Comparison of ENCODE assay signal across 15 cellular contexts in the genomic region with DNA sequence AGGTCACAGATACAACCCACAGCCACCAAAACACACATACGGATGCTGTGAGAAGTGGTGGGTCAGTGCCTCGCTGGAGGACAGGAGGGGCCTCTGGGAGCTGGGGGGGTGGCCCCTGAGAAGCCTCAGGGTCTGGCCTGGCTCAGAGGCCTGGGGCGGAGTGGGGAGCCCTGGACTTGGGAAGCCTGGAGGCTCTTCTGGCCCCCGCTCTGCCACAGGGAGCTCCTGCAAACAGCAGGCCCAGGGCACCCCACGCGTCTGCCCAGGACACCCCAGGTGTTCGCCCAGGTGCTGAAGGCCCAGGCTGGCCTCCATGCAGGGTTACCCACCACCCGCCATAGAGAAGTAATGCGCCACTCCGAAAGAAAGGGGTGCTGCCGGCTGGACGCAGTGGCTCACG. TPM values are rescaled to one million over a fixed set of nuclear protein-coding genes. Genes with fewer than 3 reads are reported as not detected.
A peak's percentile ranks its signal among the peaks of the same experiment; 100 is the strongest.
DNase-seq lines count a peak whose midpoint lies in the region; ATAC-seq, FAIRE-seq and TF ChIP-seq lines count a peak whose summit lies in the region.
"Had no signal": no experiment of that assay in that cellular context is flagged by ENCODE, and none has a peak within 500 bp of the region (broad histone marks: within the 10 kb centered on the region; RNA-seq: fewer than 3 reads in every experiment).

No MANE protein-coding gene starts in this region.

- peak overlapping the region; percentile 74 for H3K4me3 Mint-ChIP-seq in T-helper 2 cell treated with Interferon-gamma antibody and Interleukin-4, amounts not matched to agents 5 μg/mL and 100 μg/mL, for 36 hours
- peak overlapping the region; percentile 61 for H3K4me3 Mint-ChIP-seq in activated B cell treated with CpG ODN at 0.5 μM for 24 hours

- POLR2A ChIA-PET in activated B cell treated with CpG ODN at 0.5 μM for 24 hours (lab: Charles Lee): interaction anchor here (0.7 kb wide), 2 partner anchors 26 to 230 kb away, joined by 3 to 9 read pairs; a partner anchor contains a TSS

- intact Hi-C loops in activated B cell treated with CpG ODN at 0.5 μM for 24 hours (cut with micrococcal nuclease): loop anchor here (2.0 to 10.0 kb wide), 6 partner anchors 102 to 1046 kb away; a partner anchor contains a TSS

- TF ChIP-seq CTCF in activated B cell treated with CpG ODN at 0.5 μM for 24 hours (IDR thresholded peaks at IDR 0.05) (no peak), keratinocyte (optimal IDR thresholded peaks at IDR 0.05 in 1 of 3, IDR thresholded peaks at IDR 0.05 in 1 of 3, conservative IDR thresholded peaks at IDR 0.05 in 1 of 3; ENCODE audit: extremely low read depth in 1 of 3, insufficient read depth in 2 of 3, low read length in 3 of 3) (no peak), smooth muscle cell (IDR thresholded peaks at IDR 0.05; ENCODE audit: borderline replicate concordance, insufficient read depth, poor library complexity, severe bottlenecking) (no peak)

- H3K79me2 ChIP-seq in keratinocyte (ENCODE audit: control insufficient read depth, insufficient read depth, low read length) (peaks cover 36% of the 10 kb centered on the region), smooth muscle cell (ENCODE audit: low read depth) (peaks cover 34% of the 10 kb centered on the region)

- peaks cover 9% of the 10 kb centered on the region for H3K36me3 Mint-ChIP-seq in T-helper 2 cell treated with Interferon-gamma antibody and Interleukin-4, amounts not matched to agents 5 μg/mL and 100 μg/mL, for 36 hours (ENCODE audit: low read depth)
- H3K36me3 Mint-ChIP-seq in activated B cell treated with CpG ODN at 0.5 μM for 24 hours (ENCODE audit: low read depth): peaks cover 3% of the 10 kb centered on the region

- H3K27me3 Mint-ChIP-seq in T-helper 2 cell treated with Interferon-gamma antibody and Interleukin-4, amounts not matched to agents 5 μg/mL and 100 μg/mL, for 36 hours (ENCODE audit: low read depth): no peaks in the 10 kb centered on the region
- H3K27me3 Mint-ChIP-seq in activated B cell treated with CpG ODN at 0.5 μM for 24 hours: no peaks in the 10 kb centered on the region
- H3K27me3 Mint-ChIP-seq: IgD-negative memory B cell had no signal

- H3K27me3 ChIP-seq in keratinocyte (ENCODE audit: control insufficient read depth, extremely low read depth, insufficient read depth, low read length) (no peaks in the 10 kb centered on the region), smooth muscle cell (ENCODE audit: low read depth) (no peaks in the 10 kb centered on the region)
- H3K27me3 ChIP-seq: ovary had no signal

- peak overlapping the region; percentile 71 for H3K9ac ChIP-seq in keratinocyte (ENCODE audit: control insufficient read depth, extremely low read depth, insufficient read depth, low read length)
- H3K9ac ChIP-seq in smooth muscle cell (ENCODE audit: low read depth): peak overlapping the region; percentile 76

- peaks cover 5% of the 10 kb centered on the region for H3F3A ChIP-seq in smooth muscle cell (ENCODE audit: low read depth)

- H3K4me1 ChIP-seq in keratinocyte (ENCODE audit: control insufficient read depth, extremely low read depth, insufficient read depth, low read length) (peaks cover 4% of the 10 kb centered on the region), smooth muscle cell (ENCODE audit: low read depth) (peaks cover 5% of the 10 kb centered on the region)

- H3K27ac ChIP-seq in keratinocyte (ENCODE audit: control insufficient read depth, insufficient read depth, low read length) (peak overlapping the region; percentile 63), smooth muscle cell (ENCODE audit: low read depth) (peak overlapping the region; percentile 83)

- 98% methylated on average over 10 of the region's 13 CpGs for WGBS in smooth muscle cell (ENCODE audit: low lambda C conversion rate)

- CTCF ChIA-PET in activated B cell treated with CpG ODN at 0.5 μM for 24 hours (lab: Charles Lee): no interaction called here

- dilution Hi-C loops in keratinocyte (cut with MboI; ENCODE audit: extremely low pct_ligation_motif_present, low sequenced_read_pairs): no loop called here

- ATAC-seq in activated B cell treated with CpG ODN at 0.5 μM for 24 hours (ENCODE audit: low read depth) (no peak), HG03045 (IDR thresholded peaks at IDR 0.05; ENCODE audit: unreplicated experiment) (no peak)

- H4K20me1 ChIP-seq in keratinocyte (ENCODE audit: control insufficient read depth, extremely low read depth, insufficient read depth, low read length): no peaks in the 10 kb centered on the region
- peaks cover 12% of the 10 kb centered on the region for H4K20me1 ChIP-seq in smooth muscle cell (ENCODE audit: low read depth)

- H3K9me3 ChIP-seq in keratinocyte (ENCODE audit: control insufficient read depth, low read depth, low read length) (no peaks in the 10 kb centered on the region), smooth muscle cell (replicated peaks; ENCODE audit: low read depth) (no peaks in the 10 kb centered on the region)
- H3K9me3 ChIP-seq: ovary had no signal

- H2AFZ ChIP-seq in keratinocyte (ENCODE audit: control insufficient read depth, low read length) (peak overlapping the region; percentile 51), smooth muscle cell (ENCODE audit: low read depth) (no peak overlapping the region)

- H3K4me2 ChIP-seq in keratinocyte (ENCODE audit: control insufficient read depth, extremely low read depth, insufficient read depth, low read depth, low read length) (peak overlapping the region; percentile 73), smooth muscle cell (peak overlapping the region; percentile 96)

- no peak for FAIRE-seq in keratinocyte (lab: Jason Lieb, UNC)

- no peak for DNase-seq in T-helper 2 cell treated with Interferon-gamma antibody and Interleukin-4, amounts not matched to agents 5 μg/mL and 100 μg/mL, for 36 hours (ENCODE audit: low spot score)
- DNase-seq in T-helper 2 cell (no peak), activated B cell treated with CpG ODN at 0.5 μM for 24 hours (no peak), keratinocyte (ENCODE audit: low read depth, low spot score) (no peak), smooth muscle cell (lab: John Stamatoyannopoulos, UW; ENCODE audit: unreplicated experiment) (no peak), GM03348 (ENCODE audit: low spot score) (no peak), A172 (ENCODE audit: low spot score) (no peak)
- DNase-seq: 8988T; activated CD4-positive, alpha-beta T cell treated with anti-CD3 and anti-CD28 coated beads for 48 hours; DMS79; NCI-H2171 treated with DMSO at 0.1 percent for 48 hours; stimulated activated CD4-positive, alpha-beta T cell treated with anti-CD3 and anti-CD28 coated beads, Interleukin-4, amount 100 ng/mL, for 4 hours had no signal

- peak overlapping the region; percentile 85 for H3K27ac Mint-ChIP-seq in T-helper 2 cell treated with Interferon-gamma antibody and Interleukin-4, amounts not matched to agents 5 μg/mL and 100 μg/mL, for 36 hours
- H3K27ac Mint-ChIP-seq in activated B cell treated with CpG ODN at 0.5 μM for 24 hours: no peak overlapping the region

- H3K36me3 ChIP-seq in keratinocyte (ENCODE audit: control insufficient read depth in 2 of 2, extremely low read depth in 1 of 2, insufficient read depth in 2 of 2, low read length in 2 of 2) (peaks cover 6 to 11% of the 10 kb centered on the region in 2 experiments), smooth muscle cell (ENCODE audit: low read depth) (no peaks in the 10 kb centered on the region)
- H3K36me3 ChIP-seq: ovary had no signal

- peaks cover 16% of the 10 kb centered on the region for H3K4me1 Mint-ChIP-seq in T-helper 2 cell treated with Interferon-gamma antibody and Interleukin-4, amounts not matched to agents 5 μg/mL and 100 μg/mL, for 36 hours (ENCODE audit: low read depth)
- peaks cover 17% of the 10 kb centered on the region for H3K4me1 Mint-ChIP-seq in activated B cell treated with CpG ODN at 0.5 μM for 24 hours

- peak overlapping the region in 1 of 3 experiments; percentile 54 for H3K4me3 ChIP-seq in keratinocyte (ENCODE audit: control insufficient read depth in 2 of 3, extremely low read depth in 1 of 3, insufficient read depth in 2 of 3, low read depth in 1 of 3, low read length in 3 of 3)
- H3K4me3 ChIP-seq in smooth muscle cell: no peak overlapping the region

- H3K9me1 ChIP-seq in keratinocyte (ENCODE audit: control insufficient read depth, extremely low read depth, insufficient read depth, low read length): no peaks in the 10 kb centered on the region

- no peaks in the 10 kb centered on the region for H3K9me3 Mint-ChIP-seq in T-helper 2 cell treated with Interferon-gamma antibody and Interleukin-4, amounts not matched to agents 5 μg/mL and 100 μg/mL, for 36 hours
- H3K9me3 Mint-ChIP-seq in activated B cell treated with CpG ODN at 0.5 μM for 24 hours: no peaks in the 10 kb centered on the region
- H3K9me3 Mint-ChIP-seq: IgD-negative memory B cell had no signal

RNA-seq across cellular contexts. Expression of a gene that starts 25.9 kb away (rescaled TPM):
- total RNA-seq in activated B cell treated with CpG ODN at 0.5 μM for 24 hours: 23.7 and 26.7 TPM in 2 replicates
- 30.3 to 39.5 TPM (median 36.2 TPM) in 3 replicates for polyA plus RNA-seq in keratinocyte
- 58.2 TPM for polyA plus RNA-seq in keratinocyte (2011; ENCODE audit: low read depth)
- 37.0 and 61.8 TPM in 2 replicates for polyA plus RNA-seq in keratinocyte (2011; cell fraction: cytosol; rRNA removed)
- polyA plus RNA-seq in keratinocyte (2011; cell fraction: nucleus; rRNA removed): 26.1 and 35.5 TPM in 2 replicates
- polyA plus RNA-seq in keratinocyte (2012; ENCODE audit: low replicate concordance): 46.7 and 60.7 TPM in 2 replicates
- polyA minus RNA-seq in keratinocyte: 32.3 to 133 TPM (median 43.7 TPM) in 3 replicates
- polyA minus RNA-seq in keratinocyte (2011; cell fraction: cytosol; rRNA and poly(A)+ RNA removed): 85.2 TPM
- 12.6 and 13.3 TPM in 2 replicates for polyA minus RNA-seq in keratinocyte (2011; cell fraction: nucleus; rRNA and poly(A)+ RNA removed)
- 20.8 and 23.1 TPM in 2 replicates for total RNA-seq in smooth muscle cell
- polyA plus RNA-seq in smooth muscle cell: 38.8 and 47.2 TPM in 2 replicates
- total RNA-seq in A172 (2014; rRNA removed; shearing (Covaris generic)): 80.6 and 85.7 TPM in 2 replicates

RNA-seq across cellular contexts. Expression of a gene that starts 26.4 kb away (rescaled TPM):
- 92.6 and 101 TPM in 2 replicates for total RNA-seq in activated B cell treated with CpG ODN at 0.5 μM for 24 hours
- 69.0 to 96.0 TPM (median 72.3 TPM) in 3 replicates for polyA plus RNA-seq in keratinocyte
- polyA plus RNA-seq in keratinocyte (2011; ENCODE audit: low read depth): 49.0 TPM
- polyA plus RNA-seq in keratinocyte (2011; cell fraction: cytosol; rRNA removed): 49.2 and 49.7 TPM in 2 replicates
- polyA plus RNA-seq in keratinocyte (2011; cell fraction: nucleus; rRNA removed): 145 and 159 TPM in 2 replicates
- 61.8 and 70.3 TPM in 2 replicates for polyA plus RNA-seq in keratinocyte (2012; ENCODE audit: low replicate concordance)
- 80.0 to 134 TPM (median 101 TPM) in 3 replicates for polyA minus RNA-seq in keratinocyte
- polyA minus RNA-seq in keratinocyte (2011; cell fraction: cytosol; rRNA and poly(A)+ RNA removed): 72.3 TPM
- 78.1 and 93.3 TPM in 2 replicates for polyA minus RNA-seq in keratinocyte (2011; cell fraction: nucleus; rRNA and poly(A)+ RNA removed)
- 60.4 and 70.3 TPM in 2 replicates for total RNA-seq in smooth muscle cell
- 91.3 and 96.4 TPM in 2 replicates for polyA plus RNA-seq in smooth muscle cell
- total RNA-seq in A172 (2014; rRNA removed; shearing (Covaris generic)): 111 and 132 TPM in 2 replicates

RNA-seq across cellular contexts. Expression of a gene that starts 52.5 kb away (rescaled TPM):
- 0.10 TPM in 1 of 2 replicates, not detected in the other for total RNA-seq in activated B cell treated with CpG ODN at 0.5 μM for 24 hours
- polyA plus RNA-seq in keratinocyte: 15.4 to 25.5 TPM (median 21.7 TPM) in 3 replicates
- 2.5 TPM for polyA plus RNA-seq in keratinocyte (2011; ENCODE audit: low read depth)
- polyA plus RNA-seq in keratinocyte (2011; cell fraction: cytosol; rRNA removed): 14.0 and 34.1 TPM in 2 replicates
- 23.1 and 31.0 TPM in 2 replicates for polyA plus RNA-seq in keratinocyte (2011; cell fraction: nucleus; rRNA removed)
- polyA plus RNA-seq in keratinocyte (2012; ENCODE audit: low replicate concordance): 17.4 and 28.3 TPM in 2 replicates
- 13.9 to 21.0 TPM (median 16.8 TPM) in 3 replicates for polyA minus RNA-seq in keratinocyte
- 45.8 TPM for polyA minus RNA-seq in keratinocyte (2011; cell fraction: cytosol; rRNA and poly(A)+ RNA removed)
- polyA minus RNA-seq in keratinocyte (2011; cell fraction: nucleus; rRNA and poly(A)+ RNA removed): 13.7 and 14.2 TPM in 2 replicates
- 33.5 and 34.9 TPM in 2 replicates for total RNA-seq in smooth muscle cell
- 40.8 and 50.7 TPM in 2 replicates for polyA plus RNA-seq in smooth muscle cell
- 0.07 and 0.60 TPM in 2 replicates for total RNA-seq in A172 (2014; rRNA removed; shearing (Covaris generic))

Comparison
In these comparisons a context has a peak if more than half of its experiments do, and no peak if none do; other contexts are left out.
1. RNA of a gene that starts 52.5 kb away (total RNA-seq): 33.5 to 34.9 TPM in smooth muscle cell; 0.07 to 0.60 TPM in A172 and 0.10 TPM in activated B cell treated with CpG ODN at 0.5 μM for 24 hours; every median in the first group is over 10 times any median in the second.